Comparison of ENCODE assay signal across 38 cellular contexts in genomic region chr17:10337976-10338375, GRCh38. TPM values are rescaled to one million over a fixed set of nuclear protein-coding genes. Genes with fewer than 3 reads are reported as not detected.
DNase-seq lines count a peak whose midpoint lies in the region; ATAC-seq and TF ChIP-seq lines count a peak whose summit lies in the region.
"Had no signal": no experiment of that assay in that cellular context is flagged by ENCODE, and none has a peak within 500 bp of the region (broad histone marks: within the 10 kb centered on the region; RNA-seq: fewer than 3 reads in every experiment).

No MANE protein-coding gene starts in this region.

- no peaks in the 10 kb centered on the region; the same call in 1 of the 2 replicates for H3K9me2 ChIP-seq in GM23338 (ENCODE audit: insufficient read depth)

- no peak overlapping the region for H3K4me3 Mint-ChIP-seq in GM23338
- H3K4me3 Mint-ChIP-seq: activated naive CD4-positive, alpha-beta T cell treated with anti-CD3 and anti-CD28 coated beads, Interleukin-2, amount 50 U/mL, for 24 hours; immature natural killer cell; nephron had no signal

- H4K20me1 ChIP-seq in GM23338 (replicated peaks; ENCODE audit: insufficient read depth), result no peaks in the 10 kb centered on the region

- H3K4me2 ChIP-seq in GM23338, result no peak overlapping the region
- H3K4me2 ChIP-seq: KMS-11 had no signal

- H3K27ac ChIP-seq in GM23338 (ENCODE audit: low read depth), result no peak overlapping the region
- H3K27ac ChIP-seq: KMS-11, sigmoid colon, transverse colon had no signal

- H3K4me1 ChIP-seq in GM23338 (ENCODE audit: insufficient read depth), result peaks cover 11% of the 10 kb centered on the region; the same call in 1 of the 2 replicates
- H3K4me1 ChIP-seq: sigmoid colon, transverse colon had no signal

- H3K4me3 ChIP-seq in GM23338, result no peak overlapping the region
- H3K4me3 ChIP-seq: GM12878, lung, sigmoid colon, transverse colon had no signal

- H3K27ac Mint-ChIP-seq in GM23338, result no peak overlapping the region
- H3K27ac Mint-ChIP-seq: activated naive CD4-positive, alpha-beta T cell treated with anti-CD3 and anti-CD28 coated beads, Interleukin-2, amount 50 U/mL, for 24 hours; activated T-helper 2 cell treated with anti-CD3 and anti-CD28 coated beads, Interferon-gamma antibody, Interleukin-2, Interleukin-4, amounts not matched to agents 10 μg/mL and 5 μg/mL and 100 μg/mL, durations not matched to agents 14 hours and 24 hours and 36 hours; immature natural killer cell; nephron had no signal

- no peaks in the 10 kb centered on the region for H3K9me3 Mint-ChIP-seq in GM23338
- H3K9me3 Mint-ChIP-seq: activated naive CD4-positive, alpha-beta T cell treated with anti-CD3 and anti-CD28 coated beads, Interleukin-2, amount 50 U/mL, for 24 hours; activated T-helper 2 cell treated with anti-CD3 and anti-CD28 coated beads, Interferon-gamma antibody, Interleukin-2, Interleukin-4, amounts not matched to agents 10 μg/mL and 5 μg/mL and 100 μg/mL, durations not matched to agents 14 hours and 24 hours and 36 hours; immature natural killer cell; nephron had no signal

- peaks cover 12% of the 10 kb centered on the region for H3K4me1 Mint-ChIP-seq in GM23338
- H3K4me1 Mint-ChIP-seq: activated naive CD4-positive, alpha-beta T cell treated with anti-CD3 and anti-CD28 coated beads, Interleukin-2, amount 50 U/mL, for 24 hours; immature natural killer cell; nephron had no signal

- DNase-seq in Ammon's horn (ENCODE audit: low spot score) (peak; percentile 24), GM23338 (ENCODE audit: low spot score) (no peak), RPMI7951 (ENCODE audit: low read depth) (peak; percentile 16), myocyte (ENCODE audit: low read depth) (peak; percentile 39), NCI-H2227 (lab: John Stamatoyannopoulos, UW; ENCODE audit: unreplicated experiment) (no peak), NCI-H2107 (lab: John Stamatoyannopoulos, UW) (no peak), NCI-H1694 treated with DMSO at 0.1 percent for 48 hours (lab: John Stamatoyannopoulos, UW) (no peak), germinal center (ENCODE audit: low spot score) (no peak)
- DNase-seq: activated CD4-positive, alpha-beta T cell treated with anti-CD3 and anti-CD28 coated beads for 48 hours; activated CD8-positive, alpha-beta memory T cell treated with anti-CD3 and anti-CD28 coated beads for 24 hours; activated T-cell treated with anti-CD3 and anti-CD28 coated beads for 4 hours; DND-41; HCEC 1CT; immature natural killer cell; left cardiac atrium; NCI-H1417; NCI-H2081 treated with DMSO at 0.1 percent for 48 hours; NCI-H345; sigmoid colon; stimulated activated CD4-positive, alpha-beta T cell treated with anti-CD3 and anti-CD28 coated beads, Interleukin-15, amount 100 ng/mL, for 24 hours; stimulated activated CD4-positive, alpha-beta T cell treated with anti-CD3 and anti-CD28 coated beads, Interleukin-4, amount 100 ng/mL, for 4 hours; SW 1271; T1000; transverse colon had no signal

- H3K27me3 Mint-ChIP-seq in GM23338 (ENCODE audit: insufficient read depth, low read depth, poor library complexity), result peaks cover 6% of the 10 kb centered on the region
- H3K27me3 Mint-ChIP-seq: activated naive CD4-positive, alpha-beta T cell treated with anti-CD3 and anti-CD28 coated beads, Interleukin-2, amount 50 U/mL, for 24 hours had no signal

- H3K27me3 ChIP-seq in GM23338 (ENCODE audit: insufficient read depth), result no peaks in the 10 kb centered on the region
- H3K27me3 ChIP-seq: sigmoid colon, transverse colon had no signal

- H3F3A ChIP-seq in GM23338 (replicated peaks; ENCODE audit: low read depth), result no peaks in the 10 kb centered on the region

- no peaks in the 10 kb centered on the region for H3K36me3 Mint-ChIP-seq in GM23338 (ENCODE audit: low read depth)
- H3K36me3 Mint-ChIP-seq: activated naive CD4-positive, alpha-beta T cell treated with anti-CD3 and anti-CD28 coated beads, Interleukin-2, amount 50 U/mL, for 24 hours; immature natural killer cell had no signal

- H3K36me3 ChIP-seq in GM23338 (ENCODE audit: insufficient read depth), result no peaks in the 10 kb centered on the region
- H3K36me3 ChIP-seq: sigmoid colon, transverse colon had no signal

- TF ChIP-seq CTCF in GM23338 (conservative IDR thresholded peaks at IDR 0.05; ENCODE audit: low read depth in 2 of 2), result no peak

- peak overlapping the region; percentile 56; the same call in 1 of the 2 replicates for H2AFZ ChIP-seq in GM23338

- ATAC-seq in GM23338, result no peak
- ATAC-seq: GM12878, left cardiac atrium had no signal

- no peaks in the 10 kb centered on the region for H3K79me2 ChIP-seq in GM23338 (replicated peaks; ENCODE audit: insufficient read depth)

TF ChIP-seq in GM23338, 12 proteins besides CTCF, POLR2A, EP300 and RAD21 (continues in another document):
- TF ChIP-seq JUNB (IDR thresholded peaks at IDR 0.05; ENCODE audit: unreplicated experiment) (no peak), ZNF331 (CRISPR knock-in tag; IDR thresholded peaks at IDR 0.05; ENCODE audit: low read depth) (no peak), REST (IDR thresholded peaks at IDR 0.05; ENCODE audit: unreplicated experiment) (no peak), ETS1 (IDR thresholded peaks at IDR 0.05) (no peak)

RNA-seq across cellular contexts. Expression of gene MYH13, which starts 34.8 kb away (rescaled TPM):
- total RNA-seq in GM23338 (2014; rRNA removed; shearing (Covaris generic)), result not detected in 2 replicates
- not detected in 2 replicates for polyA plus RNA-seq in GM23338 (2016; fragmentation: Nextera tagmentation; extraction: Ambion mirVana)
- total RNA-seq in RPMI7951 (2014; rRNA removed; shearing (Covaris generic)), result under 0.01 TPM in 1 of 2 replicates, not detected in the other
- 0.16 and 0.21 TPM in 2 replicates for total RNA-seq in myocyte
- 0.32 TPM for polyA plus RNA-seq in myocyte (2012)
- total RNA-seq: activated T-helper 2 cell treated with anti-CD3 and anti-CD28 coated beads, Interferon-gamma antibody, Interleukin-2, Interleukin-4, amounts not matched to agents 10 μg/mL and 5 μg/mL and 100 μg/mL, durations not matched to agents 14 hours and 24 hours and 36 hours; chondrocyte; fibroblast of lung; glomerular endothelial cell; left cardiac atrium; lung; mononuclear cell; omental fat pad; pulmonary artery endothelial cell; sigmoid colon; subcutaneous adipose tissue had no signal
- polyA plus RNA-seq: AG04450, fibroblast of lung, immature natural killer cell had no signal

Comparison
In these comparisons a context has a peak if more than half of its experiments do, and no peak if none do; other contexts are left out.
1. DNase-seq: peak in Ammon's horn (single experiment), RPMI7951 (single experiment) and myocyte (single experiment); none in GM23338 (single experiment), NCI-H2227 (single experiment), NCI-H2107 (single experiment), NCI-H1694 treated with DMSO at 0.1 percent for 48 hours (single experiment) and germinal center (single experiment).